10 cellular contexts compared by ENCODE assay signal in genomic region chr4:118276551-118276950, GRCh38.
"Had no signal": no experiment of that assay in that cellular context is flagged by ENCODE, and none has a peak within 500 bp of the region (broad histone marks: within the 10 kb centered on the region; RNA-seq: fewer than 3 reads in every experiment).

No MANE protein-coding gene starts in this region.

- H3K27ac ChIP-seq: neural progenitor cell, ovary, testis had no signal

- H3K4me2 ChIP-seq: neural progenitor cell had no signal

- H3K27me3 ChIP-seq: ovary, testis had no signal

- H3K9me3 ChIP-seq: ovary, testis had no signal

- H3K4me3 ChIP-seq: neural progenitor cell, ovary, testis had no signal

- H3K9ac ChIP-seq: neural progenitor cell had no signal

- DNase-seq: activated CD4-positive, CD25-positive, alpha-beta regulatory T cell; amygdala; cerebellar nuclear complex; mammary epithelial cell; ovary; stimulated activated CD4-positive, alpha-beta T cell treated with anti-CD3 and anti-CD28 coated beads, Interleukin-4, amount 100 ng/mL, for 4 hours; stimulated activated naive CD8-positive, alpha-beta T cell treated with anti-CD3 and anti-CD28 coated beads, Interleukin-15, amount 100 ng/mL, for 72 hours; T-helper 2 cell; testis had no signal

- H3K36me3 ChIP-seq: neural progenitor cell, ovary had no signal
